In genomic region chr11:14422052-14422813, GRCh38 we compare ENCODE assay signal across 1 cellular context.
TF ChIP-seq lines count a peak whose summit lies in the region.

No MANE protein-coding gene starts in this region.

TF ChIP-seq in HEK293, 187 proteins besides CTCF, POLR2A, EP300 and RAD21 (continued from another document):
- TF ChIP-seq, protein P1, sequence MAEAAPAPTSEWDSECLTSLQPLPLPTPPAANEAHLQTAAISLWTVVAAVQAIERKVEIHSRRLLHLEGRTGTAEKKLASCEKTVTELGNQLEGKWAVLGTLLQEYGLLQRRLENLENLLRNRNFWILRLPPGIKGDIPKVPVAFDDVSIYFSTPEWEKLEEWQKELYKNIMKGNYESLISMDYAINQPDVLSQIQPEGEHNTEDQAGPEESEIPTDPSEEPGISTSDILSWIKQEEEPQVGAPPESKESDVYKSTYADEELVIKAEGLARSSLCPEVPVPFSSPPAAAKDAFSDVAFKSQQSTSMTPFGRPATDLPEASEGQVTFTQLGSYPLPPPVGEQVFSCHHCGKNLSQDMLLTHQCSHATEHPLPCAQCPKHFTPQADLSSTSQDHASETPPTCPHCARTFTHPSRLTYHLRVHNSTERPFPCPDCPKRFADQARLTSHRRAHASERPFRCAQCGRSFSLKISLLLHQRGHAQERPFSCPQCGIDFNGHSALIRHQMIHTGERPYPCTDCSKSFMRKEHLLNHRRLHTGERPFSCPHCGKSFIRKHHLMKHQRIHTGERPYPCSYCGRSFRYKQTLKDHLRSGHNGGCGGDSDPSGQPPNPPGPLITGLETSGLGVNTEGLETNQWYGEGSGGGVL (tag by site-specific recombination; IDR thresholded peaks at IDR 0.05), result peak; percentile 78
- TF ChIP-seq HOXD13 (CRISPR knock-in tag; IDR thresholded peaks at IDR 0.05; ENCODE audit: borderline replicate concordance) (no peak), ZBTB7A (tag by site-specific recombination; IDR thresholded peaks at IDR 0.05; ENCODE audit: low read depth) (no peak), RBAK (tag by site-specific recombination; IDR thresholded peaks at IDR 0.05) (no peak), ZNF660 (tag by site-specific recombination; IDR thresholded peaks at IDR 0.05) (0 out of 2 replicates have a peak, but pooled peaks have one; percentile 41), SCRT2 (tag by site-specific recombination; IDR thresholded peaks at IDR 0.05) (no peak), ZNF692 (tag by site-specific recombination; IDR thresholded peaks at IDR 0.05) (peak; percentile 75; the same call in 1 of the 2 replicates), ZBTB11 (tag by site-specific recombination; conservative IDR thresholded peaks at IDR 0.05; ENCODE audit: low read depth) (no peak), ZNF2 (tag by site-specific recombination; IDR thresholded peaks at IDR 0.05) (peak; percentile 47; the same call in 1 of the 2 replicates), ZNF335 (tag by site-specific recombination; conservative IDR thresholded peaks at IDR 0.05) (peak; percentile 53), ZSCAN4 (tag by site-specific recombination; IDR thresholded peaks at IDR 0.05) (peak; percentile 92), ZNF529 (tag by site-specific recombination; IDR thresholded peaks at IDR 0.05; ENCODE audit: insufficient replicate concordance) (no peak), ZNF132 (tag by site-specific recombination; IDR thresholded peaks at IDR 0.05; ENCODE audit: borderline replicate concordance) (no peak), ZBTB1 (tag by site-specific recombination; IDR thresholded peaks at IDR 0.05) (no peak), ZNF626 (tag by site-specific recombination; IDR thresholded peaks at IDR 0.05) (no peak), ZFP37 (tag by site-specific recombination; IDR thresholded peaks at IDR 0.05) (peak; percentile 90; the same call in 1 of the 2 replicates), ZNF366 (tag by site-specific recombination; conservative IDR thresholded peaks at IDR 0.05) (peak; percentile 86), ZNF629 (tag by site-specific recombination; IDR thresholded peaks at IDR 0.05) (peak; percentile 73)
TF ChIP-seq in HEK293: peak in this region for 23.
